Comparison of ENCODE assay signal across 8 cellular contexts in genomic region chr3:69161587-69162196, GRCh38. TPM values are rescaled to one million over a fixed set of nuclear protein-coding genes. Genes with fewer than 3 reads are reported as not detected.
DNase-seq lines count a peak whose midpoint lies in the region; ATAC-seq and TF ChIP-seq lines count a peak whose summit lies in the region.

No MANE protein-coding gene starts in this region.

- peaks cover 8% of the 10 kb centered on the region for H3K4me1 ChIP-seq in OCI-LY3 (ENCODE audit: low read length)
- H3K4me1 ChIP-seq in hepatocyte (ENCODE audit: insufficient read depth) = no peaks in the 10 kb centered on the region
- H3K4me1 ChIP-seq in smooth muscle cell (ENCODE audit: low read depth) = no peaks in the 10 kb centered on the region

- no peaks in the 10 kb centered on the region for H4K20me1 ChIP-seq in OCI-LY3 (ENCODE audit: insufficient read depth, low read length)
- H4K20me1 ChIP-seq in hepatocyte (ENCODE audit: insufficient read depth, poor library complexity, severe bottlenecking) = no peaks in the 10 kb centered on the region
- H4K20me1 ChIP-seq in smooth muscle cell (ENCODE audit: low read depth) = no peaks in the 10 kb centered on the region

- no peaks in the 10 kb centered on the region for H3F3A ChIP-seq in smooth muscle cell (ENCODE audit: low read depth)

- DNase-seq in SIG-M5 treated with dmso at 0.1 percent for 504 hours (lab: John Stamatoyannopoulos, UW; ENCODE audit: unreplicated experiment) = peak; percentile 78
- DNase-seq in SIG-M5 (lab: John Stamatoyannopoulos, UW) = no peak
- DNase-seq in astrocyte of the cerebellum (ENCODE audit: low read depth) = peak; percentile 43
- DNase-seq in hepatocyte (ENCODE audit: low spot score) = peak; percentile 71
- DNase-seq in smooth muscle cell (lab: John Stamatoyannopoulos, UW; ENCODE audit: unreplicated experiment) = no peak

- no peaks in the 10 kb centered on the region for H3K9me2 ChIP-seq in hepatocyte (replicated peaks; ENCODE audit: insufficient read depth)

- H3K27me3 ChIP-seq in OCI-LY3 (ENCODE audit: low read depth, low read length) = no peaks in the 10 kb centered on the region; the same call in 1 of the 2 replicates
- no peaks in the 10 kb centered on the region for H3K27me3 ChIP-seq in hepatocyte
- no peaks in the 10 kb centered on the region for H3K27me3 ChIP-seq in smooth muscle cell (ENCODE audit: low read depth)

- H3K4me3 ChIP-seq in OCI-LY3 (ENCODE audit: low read length) (no peak overlapping the region), astrocyte of the cerebellum (ENCODE audit: low read depth, low read length) (no peak overlapping the region), hepatocyte (no peak overlapping the region), smooth muscle cell (no peak overlapping the region)

- H2AFZ ChIP-seq in OCI-LY3 (ENCODE audit: low read depth, low read length) = no peak overlapping the region; the same call in 1 of the 2 replicates
- no peak overlapping the region for H2AFZ ChIP-seq in hepatocyte
- H2AFZ ChIP-seq in smooth muscle cell (ENCODE audit: low read depth) = no peak overlapping the region

- H3K79me2 ChIP-seq in OCI-LY3 (ENCODE audit: low read length) (no peaks in the 10 kb centered on the region), hepatocyte (no peaks in the 10 kb centered on the region), smooth muscle cell (ENCODE audit: low read depth) (no peaks in the 10 kb centered on the region)

- H3K9me3 ChIP-seq in OCI-LY3 (ENCODE audit: insufficient read depth, low read length) (no peaks in the 10 kb centered on the region), hepatocyte (ENCODE audit: low read depth) (no peaks in the 10 kb centered on the region), smooth muscle cell (replicated peaks; ENCODE audit: low read depth) (no peaks in the 10 kb centered on the region)

- H3K4me2 ChIP-seq in OCI-LY3 (ENCODE audit: low read length) (peak overlapping the region; percentile 24; the same call in 1 of the 2 replicates), hepatocyte (no peak overlapping the region), smooth muscle cell (no peak overlapping the region)

- ATAC-seq in HG02885 (IDR thresholded peaks at IDR 0.05; ENCODE audit: poor library complexity, unreplicated experiment) (peak; percentile 61), HG03196 (IDR thresholded peaks at IDR 0.05; ENCODE audit: unreplicated experiment) (no peak)

- in situ Hi-C loops in astrocyte of the cerebellum (cut with HindIII; ENCODE audit: low sequenced_read_pairs) = loop anchor here (25.0 kb wide), 3 partner anchors 151 to 526 kb away; no protein-coding TSS in a partner anchor

- peak; percentile 98 for TF ChIP-seq CTCF in OCI-LY3 (IDR thresholded peaks at IDR 0.05; ENCODE audit: low read depth, low read length)
- TF ChIP-seq CTCF in astrocyte of the cerebellum (IDR thresholded peaks at IDR 0.05; ENCODE audit: low read depth, low read length, missing control alignments) = peak; percentile 89
- TF ChIP-seq CTCF in hepatocyte (IDR thresholded peaks at IDR 0.05; ENCODE audit: poor library complexity) = peak; percentile 97
- peak; percentile 98 for TF ChIP-seq CTCF in smooth muscle cell (IDR thresholded peaks at IDR 0.05; ENCODE audit: borderline replicate concordance, insufficient read depth, poor library complexity, severe bottlenecking)

- 26% methylated on average over 4 of the region's 4 CpGs for WGBS in hepatocyte (ENCODE audit: low lambda C conversion rate, missing lambda C conversion rate)
- WGBS in smooth muscle cell (ENCODE audit: low lambda C conversion rate) = 26% methylated on average over 4 of the region's 4 CpGs

- H3K36me3 ChIP-seq in OCI-LY3 (replicated peaks; ENCODE audit: low read depth, low read length) (no peaks in the 10 kb centered on the region), hepatocyte (replicated peaks; ENCODE audit: insufficient read depth, low read depth) (no peaks in the 10 kb centered on the region), smooth muscle cell (ENCODE audit: low read depth) (no peaks in the 10 kb centered on the region)

- H3K27ac ChIP-seq in OCI-LY3 (ENCODE audit: low read length) (no peak overlapping the region), hepatocyte (no peak overlapping the region), smooth muscle cell (ENCODE audit: low read depth) (no peak overlapping the region)

- H3K9ac ChIP-seq in OCI-LY3 (ENCODE audit: low read length) (no peak overlapping the region), smooth muscle cell (ENCODE audit: low read depth) (no peak overlapping the region)

RNA-seq across cellular contexts. Expression of gene LMOD3, which starts 39.3 kb away (rescaled TPM):
- total RNA-seq in hepatocyte (not detected in 2 replicates), smooth muscle cell (not detected in 2 replicates)
- polyA plus RNA-seq in hepatocyte (not detected in 2 replicates), smooth muscle cell (not detected in 2 replicates)

Comparison
In these comparisons a context has a peak if more than half of its experiments do, and no peak if none do; other contexts are left out.
1. DNase-seq: peak in SIG-M5 treated with dmso at 0.1 percent for 504 hours (single experiment), astrocyte of the cerebellum (single experiment) and hepatocyte (single experiment); none in SIG-M5 (single experiment) and smooth muscle cell (single experiment).
2. Peak in every context shown above with its lines, with median percentiles within 50 percentile points of each other: CTCF ChIP-seq.